Comparison of ENCODE assay signal across 8 cellular contexts in the genomic region with DNA sequence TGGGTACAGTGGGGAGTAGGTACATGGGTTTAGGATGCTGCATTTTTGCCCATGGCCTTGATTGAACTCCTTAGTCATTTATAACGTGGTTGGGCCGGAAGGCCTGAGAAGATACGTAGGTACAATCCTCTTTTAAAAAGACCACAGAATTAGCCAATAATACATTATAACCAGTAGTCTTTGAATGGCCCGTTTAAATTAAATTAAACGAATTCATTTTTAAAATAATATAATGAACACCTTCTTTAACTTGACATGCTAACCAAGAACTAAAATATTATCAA. TPM values are rescaled to one million over a fixed set of nuclear protein-coding genes. Genes with fewer than 3 reads are reported as not detected.
DNase-seq lines count a peak whose midpoint lies in the region; ATAC-seq, FAIRE-seq and TF ChIP-seq lines count a peak whose summit lies in the region.

No MANE protein-coding gene starts in this region.

- peak overlapping the region; percentile 98 for H3K4me3 Mint-ChIP-seq in activated CD4-positive, alpha-beta T cell treated with anti-CD3 and anti-CD28 coated beads, Interleukin-2, amount 10 ng/mL, durations not matched to agents 24 days and 14 days
- peak overlapping the region; percentile 93 for H3K4me3 Mint-ChIP-seq in activated B cell treated with CpG ODN at 0.5 μM for 24 hours

- peaks cover 29% of the 10 kb centered on the region for H3K4me1 Mint-ChIP-seq in activated CD4-positive, alpha-beta T cell treated with anti-CD3 and anti-CD28 coated beads, Interleukin-2, amount 10 ng/mL, durations not matched to agents 24 days and 14 days
- H3K4me1 Mint-ChIP-seq in activated B cell treated with CpG ODN at 0.5 μM for 24 hours: peaks cover 28% of the 10 kb centered on the region

- H3K27me3 Mint-ChIP-seq in activated CD4-positive, alpha-beta T cell treated with anti-CD3 and anti-CD28 coated beads, Interleukin-2, amount 10 ng/mL, durations not matched to agents 24 days and 14 days: peaks cover 18% of the 10 kb centered on the region
- H3K27me3 Mint-ChIP-seq in activated B cell treated with CpG ODN at 0.5 μM for 24 hours: peaks cover 3% of the 10 kb centered on the region

- POLR2A ChIA-PET in activated B cell treated with CpG ODN at 0.5 μM for 24 hours (lab: Charles Lee): interaction anchor here (0.5 to 2.2 kb wide), 4 partner anchors 20 to 523 kb away, joined by 3 to 15 read pairs (median 7); partner anchors contain the start of genes ADAR and PMVK

- peaks cover 2 to 4% of the 10 kb centered on the region in 2 donors for H3K4me1 ChIP-seq in small intestine (ENCODE audit: control insufficient read depth in 2 of 2, insufficient read depth in 1 of 2, low read depth in 1 of 2, low read length in 1 of 2)

- ATAC-seq in activated B cell treated with CpG ODN at 0.5 μM for 24 hours (ENCODE audit: low read depth): no peak
- peak; percentile 12 for ATAC-seq in left ventricle myocardium superior
- no peak for ATAC-seq in GM18519 (IDR thresholded peaks at IDR 0.05; ENCODE audit: low FRiP score, unreplicated experiment)
- no peak for ATAC-seq in HG02973 (IDR thresholded peaks at IDR 0.05; ENCODE audit: unreplicated experiment)

- no peaks in the 10 kb centered on the region for H3K27me3 ChIP-seq in small intestine (ENCODE audit: control insufficient read depth in 2 of 2, insufficient read depth in 2 of 2, low read length in 2 of 2)

- intact Hi-C loops in activated CD4-positive, alpha-beta T cell treated with anti-CD3 and anti-CD28 coated beads, Interleukin-2, amount 10 ng/mL, durations not matched to agents 24 days and 14 days (cut with micrococcal nuclease): no loop called here
- intact Hi-C loops in activated B cell treated with CpG ODN at 0.5 μM for 24 hours (cut with micrococcal nuclease) (loop anchor here (1.0 kb wide), 1 partner anchor 69 kb away; no protein-coding TSS in a partner anchor), left ventricle myocardium superior (cut with micrococcal nuclease) (no loop called here)

- H3K36me3 ChIP-seq in small intestine (ENCODE audit: control insufficient read depth in 2 of 2, insufficient read depth in 2 of 2, low read length in 2 of 2): no peaks in the 10 kb centered on the region

- DNase-seq in activated CD4-positive, alpha-beta T cell treated with anti-CD3 and anti-CD28 coated beads, Interleukin-2, amount 10 ng/mL, durations not matched to agents 24 days and 14 days: no peak
- DNase-seq in activated CD4-positive, alpha-beta T cell treated with anti-CD3 and anti-CD28 coated beads for 48 hours: no peak
- DNase-seq in activated B cell treated with CpG ODN at 0.5 μM for 24 hours (no peak), left ventricle myocardium superior (no peak), small intestine (no peak), ecto neural progenitor cell (ENCODE audit: low spot score) (no peak)

- peaks cover 3% of the 10 kb centered on the region for H3K9me3 Mint-ChIP-seq in activated CD4-positive, alpha-beta T cell treated with anti-CD3 and anti-CD28 coated beads, Interleukin-2, amount 10 ng/mL, durations not matched to agents 24 days and 14 days
- H3K9me3 Mint-ChIP-seq in activated B cell treated with CpG ODN at 0.5 μM for 24 hours: peaks cover 3% of the 10 kb centered on the region

- CTCF ChIA-PET in activated B cell treated with CpG ODN at 0.5 μM for 24 hours (lab: Charles Lee): interaction anchor here (1.0 kb wide), 1 partner anchor 69 kb away, joined by 3 read pairs; no protein-coding TSS in a partner anchor

- H3K27ac Mint-ChIP-seq in activated CD4-positive, alpha-beta T cell treated with anti-CD3 and anti-CD28 coated beads, Interleukin-2, amount 10 ng/mL, durations not matched to agents 24 days and 14 days: peak overlapping the region; percentile 99
- H3K27ac Mint-ChIP-seq in activated B cell treated with CpG ODN at 0.5 μM for 24 hours: peak overlapping the region; percentile 99

- H3K27ac ChIP-seq in small intestine (ENCODE audit: low read depth in 1 of 2, low read length in 1 of 2): peak overlapping the region; percentile 82 to 95

- H3K36me3 Mint-ChIP-seq in activated CD4-positive, alpha-beta T cell treated with anti-CD3 and anti-CD28 coated beads, Interleukin-2, amount 10 ng/mL, durations not matched to agents 24 days and 14 days (ENCODE audit: low read depth): peaks cover 20% of the 10 kb centered on the region
- H3K36me3 Mint-ChIP-seq in activated B cell treated with CpG ODN at 0.5 μM for 24 hours (ENCODE audit: low read depth): peaks cover 16% of the 10 kb centered on the region

- no peak for TF ChIP-seq CTCF in activated B cell treated with CpG ODN at 0.5 μM for 24 hours (IDR thresholded peaks at IDR 0.05)

- FAIRE-seq in small intestine (lab: Jason Lieb, UNC): no peak

- no peaks in the 10 kb centered on the region for H3K9me3 ChIP-seq in small intestine (ENCODE audit: control insufficient read depth, low read depth)

- peak overlapping the region; percentile 99 to 100 for H3K4me3 ChIP-seq in small intestine (ENCODE audit: low read depth in 1 of 2, low read length in 2 of 2)

- WGBS in small intestine, 3 donors: 7 to 11% (median 10%) methylated on average over 5 of the region's 5 CpGs

RNA-seq across cellular contexts. Expression of gene ADAR, which starts 20.1 kb away (rescaled TPM):
- 293 and 306 TPM in 2 replicates for total RNA-seq in activated CD4-positive, alpha-beta T cell treated with anti-CD3 and anti-CD28 coated beads, Interleukin-2, amount 10 ng/mL, durations not matched to agents 24 days and 14 days
- total RNA-seq in activated B cell treated with CpG ODN at 0.5 μM for 24 hours: 209 and 216 TPM in 2 replicates
- total RNA-seq in left ventricle myocardium superior: 61.3 TPM
- polyA plus RNA-seq in small intestine: 10 to 100 TPM; 28.6 to 62.1 (median 32.9) TPM
